Comparison of ENCODE assay signal across 8 cellular contexts in the genomic region with DNA sequence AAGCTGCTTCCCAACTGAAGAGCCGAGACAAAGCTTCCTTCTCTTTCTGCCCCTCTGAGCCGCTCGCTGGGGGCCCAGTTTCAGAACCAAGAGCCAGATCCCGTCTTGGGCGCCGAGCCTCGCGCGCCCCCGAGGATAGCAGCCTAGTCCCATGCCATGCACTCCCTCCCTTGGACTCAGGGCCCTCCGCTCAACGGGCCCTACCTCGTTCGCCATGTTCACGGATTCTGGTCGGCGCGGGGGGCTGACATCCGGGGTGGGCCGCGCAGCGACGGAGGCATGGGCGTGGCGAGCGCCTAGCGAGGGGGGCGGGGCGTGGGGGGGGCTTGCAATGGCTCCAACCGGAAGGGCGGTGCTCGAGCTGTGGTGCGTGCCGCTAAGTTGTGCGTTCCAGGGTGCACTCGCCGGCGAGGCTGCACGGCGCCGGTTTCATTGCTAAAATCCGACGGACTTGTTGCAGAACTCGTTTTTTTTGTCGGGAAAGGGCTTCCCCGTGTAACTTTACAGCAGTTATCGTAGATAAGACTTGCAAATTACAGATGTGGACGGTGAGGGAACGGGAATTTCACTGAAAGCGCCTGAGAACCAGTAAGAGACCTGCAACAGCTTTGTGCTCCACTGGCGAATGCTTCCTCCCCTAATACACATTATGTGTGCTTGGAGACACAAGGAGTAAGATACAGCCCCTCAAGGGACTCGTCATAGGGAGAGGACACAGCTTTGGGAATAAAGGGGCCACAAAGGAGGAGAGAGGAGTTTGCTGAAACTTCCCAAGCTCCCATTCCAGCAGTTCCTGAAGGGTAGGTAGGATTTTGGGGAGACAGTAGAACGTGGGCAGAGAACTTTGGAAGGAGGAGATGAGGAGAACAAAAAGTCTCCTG.
DNase-seq lines count a peak whose midpoint lies in the region; ATAC-seq and FAIRE-seq lines count a peak whose summit lies in the region.

TSS of gene ADH5 (minus strand) at position 304 of the 881 bp plus-strand sequence. CDS start at position 216, 88 bp downstream.

- peak; percentile 67 for FAIRE-seq in GM18507 (lab: Jason Lieb, UNC)

- DNase-seq in GM18507 (ENCODE audit: extremely low spot score, insufficient read length, low read depth), result peak; percentile 84
- DNase-seq in NCI-H187 treated with DMSO at 0.1 percent for 48 hours (lab: John Stamatoyannopoulos, UW), result peak; percentile 14
- peak; percentile 62 for DNase-seq in T1000 (lab: John Stamatoyannopoulos, UW)
- peak; percentile 94 for DNase-seq in astrocyte of the hippocampus (ENCODE audit: low read depth, low spot score)
- DNase-seq in hippocampal formation (lab: John Stamatoyannopoulos, UW), result peak; percentile 63 to 79
- peak; percentile 92 for DNase-seq in retina
- DNase-seq in cerebellar nuclear complex (lab: John Stamatoyannopoulos, UW), result no peak

- ATAC-seq in HG02943 (IDR thresholded peaks at IDR 0.05; ENCODE audit: low read depth, unreplicated experiment), result peak; percentile 93

Comparison
In these comparisons a context has a peak if more than half of its experiments do, and no peak if none do; other contexts are left out.
1. DNase-seq: peak in GM18507 (single experiment), NCI-H187 treated with DMSO at 0.1 percent for 48 hours (single experiment), T1000 (single experiment), astrocyte of the hippocampus (single experiment), hippocampal formation (2 of 2) and retina (single experiment); none in cerebellar nuclear complex (0 of 2).